ENCODE assay signal across 1 cellular context in the genomic region with DNA sequence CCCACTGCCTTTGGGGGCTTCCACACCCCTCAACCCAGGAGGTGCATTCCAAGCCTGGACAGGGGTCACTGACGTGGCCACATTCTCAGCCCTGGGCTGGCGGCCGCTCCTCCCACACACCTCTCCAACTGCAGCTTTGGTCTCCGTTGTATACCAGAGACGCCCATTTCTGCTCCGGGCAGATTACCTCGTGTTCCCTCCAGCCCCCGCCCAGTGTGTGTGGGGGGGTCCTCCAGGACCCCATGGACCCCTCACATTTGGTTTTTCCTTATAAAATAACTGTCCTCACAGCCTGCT.
TF ChIP-seq lines count a peak whose summit lies in the region.

No MANE protein-coding gene starts in this region.

TF ChIP-seq in SK-N-SH treated with all-trans-retinoic acid at 6 μM for 48 hours, 23 proteins besides CTCF, POLR2A, EP300 and RAD21 (continued from another document):
- no peak for TF ChIP-seq ZC3H10 (CRISPR knock-in tag; IDR thresholded peaks at IDR 0.05)
